ENCODE assay signal across 10 cellular contexts in genomic region chr15:83654379-83655236, GRCh38. TPM values are rescaled to one million over a fixed set of nuclear protein-coding genes. Genes with fewer than 3 reads are reported as not detected.
DNase-seq lines count a peak whose midpoint lies in the region; ATAC-seq, FAIRE-seq and TF ChIP-seq lines count a peak whose summit lies in the region.
"Had no signal": no experiment of that assay in that cellular context is flagged by ENCODE, and none has a peak within 500 bp of the region (broad histone marks: within the 10 kb centered on the region; RNA-seq: fewer than 3 reads in every experiment).

No MANE protein-coding gene starts in this region.

- peaks cover 19% of the 10 kb centered on the region for H3K27me3 ChIP-seq in bronchial epithelial cell (ENCODE audit: control insufficient read depth, insufficient read depth, low read length)

- TF ChIP-seq CTCF in bronchial epithelial cell (IDR thresholded peaks at IDR 0.05; ENCODE audit: insufficient read depth, low read length, severe bottlenecking) = no peak

- H3K4me3 ChIP-seq in bronchial epithelial cell (ENCODE audit: low read depth, low read length) (peak overlapping the region; percentile 20), iPS-18c (ENCODE audit: insufficient read depth, low read depth, low read length) (peak overlapping the region; percentile 57)

- ATAC-seq in HG02884 (IDR thresholded peaks at IDR 0.05; ENCODE audit: unreplicated experiment) = no peak
- ATAC-seq in GM18498 (IDR thresholded peaks at IDR 0.05; ENCODE audit: unreplicated experiment) = no peak
- no peak for ATAC-seq in GM21529 (IDR thresholded peaks at IDR 0.05; ENCODE audit: unreplicated experiment)
- ATAC-seq: T-helper 17 cell had no signal

- H3K36me3 ChIP-seq in bronchial epithelial cell (ENCODE audit: control insufficient read depth, insufficient read depth, low read length) = no peaks in the 10 kb centered on the region

- FAIRE-seq in bronchial epithelial cell (lab: Jason Lieb, UNC) = no peak

- no peaks in the 10 kb centered on the region for H3K9me3 ChIP-seq in iPS-18c (ENCODE audit: control insufficient read depth, insufficient read depth, low read length)

- DNase-seq in ELF-1 (ENCODE audit: low read depth, low spot score) = peak; percentile 72
- DNase-seq in bronchial epithelial cell (ENCODE audit: low read depth) = no peak
- DNase-seq in renal cortical epithelial cell (ENCODE audit: low read depth) = peak; percentile 3
- DNase-seq in NAMALWA (ENCODE audit: low spot score) = no peak
- DNase-seq: NCI-H2081 treated with DMSO at 0.1 percent for 48 hours, T-helper 17 cell had no signal

RNA-seq across cellular contexts. Expression of gene ADAMTSL3, which starts 0.7 kb away (rescaled TPM):
- total RNA-seq in bronchial epithelial cell (0.79 and 1.2 TPM in 2 replicates), renal cortical epithelial cell (11.1 and 20.7 TPM in 2 replicates)
- total RNA-seq: T-helper 17 cell had no signal

Comparison
In these comparisons a context has a peak if more than half of its experiments do, and no peak if none do; other contexts are left out.
1. DNase-seq: peak in ELF-1 (single experiment) and renal cortical epithelial cell (single experiment); none in bronchial epithelial cell (single experiment) and NAMALWA (single experiment).